In the genomic region with DNA sequence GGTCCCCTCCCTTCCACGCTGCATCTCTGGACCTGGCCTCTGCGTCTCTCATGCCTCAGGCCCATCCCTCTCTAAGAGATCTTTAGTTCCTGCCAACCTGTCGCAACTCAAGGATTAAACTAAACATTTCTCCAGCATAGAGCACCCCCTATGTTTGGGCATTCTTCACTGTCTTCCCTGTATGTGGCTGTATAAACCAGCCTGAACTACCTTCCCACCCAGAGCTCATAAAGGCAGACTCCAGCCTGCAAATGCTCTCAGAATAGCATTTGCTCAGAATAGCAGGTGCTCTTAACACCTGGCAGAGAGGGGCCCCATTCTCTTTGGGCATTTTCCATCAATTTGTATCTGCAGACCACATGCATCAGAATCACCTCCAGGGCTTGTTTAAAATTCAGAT, we compare ENCODE assay signal across 1 cellular context.
TF ChIP-seq lines count a peak whose summit lies in the region.

No MANE protein-coding gene starts in this region.

TF ChIP-seq in HepG2, 621 proteins besides CTCF, POLR2A, EP300 and RAD21 (continued from another document):
- TF ChIP-seq, protein P1, sequence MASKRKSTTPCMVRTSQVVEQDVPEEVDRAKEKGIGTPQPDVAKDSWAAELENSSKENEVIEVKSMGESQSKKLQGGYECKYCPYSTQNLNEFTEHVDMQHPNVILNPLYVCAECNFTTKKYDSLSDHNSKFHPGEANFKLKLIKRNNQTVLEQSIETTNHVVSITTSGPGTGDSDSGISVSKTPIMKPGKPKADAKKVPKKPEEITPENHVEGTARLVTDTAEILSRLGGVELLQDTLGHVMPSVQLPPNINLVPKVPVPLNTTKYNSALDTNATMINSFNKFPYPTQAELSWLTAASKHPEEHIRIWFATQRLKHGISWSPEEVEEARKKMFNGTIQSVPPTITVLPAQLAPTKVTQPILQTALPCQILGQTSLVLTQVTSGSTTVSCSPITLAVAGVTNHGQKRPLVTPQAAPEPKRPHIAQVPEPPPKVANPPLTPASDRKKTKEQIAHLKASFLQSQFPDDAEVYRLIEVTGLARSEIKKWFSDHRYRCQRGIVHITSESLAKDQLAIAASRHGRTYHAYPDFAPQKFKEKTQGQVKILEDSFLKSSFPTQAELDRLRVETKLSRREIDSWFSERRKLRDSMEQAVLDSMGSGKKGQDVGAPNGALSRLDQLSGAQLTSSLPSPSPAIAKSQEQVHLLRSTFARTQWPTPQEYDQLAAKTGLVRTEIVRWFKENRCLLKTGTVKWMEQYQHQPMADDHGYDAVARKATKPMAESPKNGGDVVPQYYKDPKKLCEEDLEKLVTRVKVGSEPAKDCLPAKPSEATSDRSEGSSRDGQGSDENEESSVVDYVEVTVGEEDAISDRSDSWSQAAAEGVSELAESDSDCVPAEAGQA (IDR thresholded peaks at IDR 0.05; ENCODE audit: low read depth) = no peak
- TF ChIP-seq, protein P1 (CRISPR knock-in tag; IDR thresholded peaks at IDR 0.05; ENCODE audit: borderline replicate concordance) = no peak
